ENCODE assay signal across 34 cellular contexts in the genomic region with DNA sequence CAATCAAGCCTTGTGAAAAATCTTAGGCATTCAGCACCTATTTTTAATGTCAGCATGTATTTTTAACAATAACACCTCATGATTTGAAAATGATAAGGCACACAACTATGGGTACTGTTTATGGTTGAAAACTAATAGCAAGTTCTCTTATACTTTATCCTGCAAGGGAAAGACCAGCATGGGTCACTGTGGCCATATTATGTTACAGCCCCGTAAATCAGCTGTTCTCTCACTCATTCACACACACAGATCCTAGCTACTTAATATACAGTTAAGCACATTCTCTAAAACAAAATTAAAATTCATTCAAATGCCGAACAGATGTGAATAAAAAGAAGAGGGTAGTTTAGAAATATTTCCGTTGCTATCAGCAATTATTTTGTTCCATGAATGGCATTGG.
"Had no signal": no experiment of that assay in that cellular context is flagged by ENCODE, and none has a peak within 500 bp of the region (broad histone marks: within the 10 kb centered on the region; RNA-seq: fewer than 3 reads in every experiment).

No MANE protein-coding gene starts in this region.

- H3K27me3 ChIP-seq: adrenal gland, brain microvascular endothelial cell, Peyer's patch had no signal

- H3K4me2 ChIP-seq: KMS-11 had no signal

- H3K4me1 ChIP-seq: adrenal gland, Peyer's patch had no signal

- H3K4me3 ChIP-seq: adrenal gland, Peyer's patch had no signal

- H3K9me3 Mint-ChIP-seq: activated B cell treated with CpG ODN at 0.5 μM for 24 hours; activated naive CD4-positive, alpha-beta T cell treated with anti-CD3 and anti-CD28 coated beads for 36 hours; activated naive CD4-positive, alpha-beta T cell treated with anti-CD3 and anti-CD28 coated beads, Interleukin-2, amount 50 U/mL, for 72 hours; activated T-cell treated with anti-CD3 and anti-CD28 coated beads, Interleukin-2, amount 50 U/mL, for 24 hours; activated T-helper 2 cell treated with anti-CD3 and anti-CD28 coated beads, Interferon-gamma antibody, Interleukin-2, Interleukin-4, amounts not matched to agents 10 μg/mL and 5 μg/mL and 100 μg/mL, durations not matched to agents 14 hours and 24 hours and 36 hours had no signal

- H3K9me3 ChIP-seq: adrenal gland, Peyer's patch had no signal

- H3K9ac ChIP-seq: KMS-11 had no signal

- H3K36me3 Mint-ChIP-seq: activated naive CD4-positive, alpha-beta T cell treated with anti-CD3 and anti-CD28 coated beads, Interleukin-2, amount 50 U/mL, for 72 hours had no signal

- H3K27ac ChIP-seq: adrenal gland, brain microvascular endothelial cell, KMS-11, Peyer's patch, VCaP had no signal

- ATAC-seq: activated CD8-positive, alpha-beta T cell treated with anti-CD3 and anti-CD28 coated beads, Interleukin-2, amount 10 ng/mL, durations not matched to agents 7 days and 5 days; activated naive CD4-positive, alpha-beta T cell treated with anti-CD3 and anti-CD28 coated beads, Interleukin-2, amount 50 U/mL, for 72 hours; PC-3 had no signal

- H3K27ac Mint-ChIP-seq: activated B cell treated with CpG ODN at 0.5 μM for 24 hours; activated CD8-positive, alpha-beta T cell treated with anti-CD3 and anti-CD28 coated beads, Interleukin-2, amount 10 ng/mL, durations not matched to agents 7 days and 5 days; activated naive CD4-positive, alpha-beta T cell treated with anti-CD3 and anti-CD28 coated beads for 36 hours; activated naive CD4-positive, alpha-beta T cell treated with anti-CD3 and anti-CD28 coated beads, Interleukin-2, amount 50 U/mL, for 72 hours; activated T-cell treated with anti-CD3 and anti-CD28 coated beads, Interleukin-2, amount 50 U/mL, for 24 hours; activated T-helper 2 cell treated with anti-CD3 and anti-CD28 coated beads, Interferon-gamma antibody, Interleukin-2, Interleukin-4, amounts not matched to agents 10 μg/mL and 5 μg/mL and 100 μg/mL, durations not matched to agents 14 hours and 24 hours and 36 hours had no signal

- H3K4me3 Mint-ChIP-seq: activated B cell treated with CpG ODN at 0.5 μM for 24 hours; activated CD8-positive, alpha-beta T cell treated with anti-CD3 and anti-CD28 coated beads, Interleukin-2, amount 10 ng/mL, durations not matched to agents 7 days and 5 days; activated naive CD4-positive, alpha-beta T cell treated with anti-CD3 and anti-CD28 coated beads for 36 hours; activated T-cell treated with anti-CD3 and anti-CD28 coated beads, Interleukin-2, amount 50 U/mL, for 24 hours had no signal

- H3K36me3 ChIP-seq: adrenal gland, brain microvascular endothelial cell, Peyer's patch had no signal

- DNase-seq: activated B cell treated with CpG ODN at 0.5 μM for 24 hours; activated CD4-positive, alpha-beta T cell treated with anti-CD3 and anti-CD28 coated beads for 48 hours; activated CD4-positive, alpha-beta T cell treated with anti-CD3 and anti-CD28 coated beads, Interleukin-2, amount 50 U/mL, for 48 hours; activated CD4-positive, CD25-positive, alpha-beta regulatory T cell treated with anti-CD3 and anti-CD28 coated beads, Interleukin-2, amount 50 U/mL, for 72 hours; activated CD8-positive, alpha-beta T cell treated with anti-CD3 and anti-CD28 coated beads, Interleukin-2, amount 10 ng/mL, durations not matched to agents 7 days and 5 days; activated gamma-delta T cell treated with Interleukin-2 at 50 U/mL for 16 hours; activated naive CD4-positive, alpha-beta T cell treated with anti-CD3 and anti-CD28 coated beads for 36 hours; activated T-cell treated with anti-CD3 and anti-CD28 coated beads, Interleukin-2, amount 50 U/mL, for 24 hours; adrenal gland; anterior cingulate cortex; brain microvascular endothelial cell; central memory CD4-positive, alpha-beta T cell; NCI-H1092 treated with DMSO at 0.1 percent for 48 hours; NCI-H1417; NCI-H146; NCI-H187; NCI-H2029 treated with DMSO at 0.1 percent for 48 hours; NCI-H2107; NCI-H2171; NCI-H510A; NCI-H748 treated with DMSO at 0.1 percent for 48 hours; NK-92 treated with Interleukin-12 subunit alpha and Interleukin-12 subunit beta, amount 100 ng/mL, for 24 hours; PC-3; Peyer's patch; RPMI8226; SHP77 treated with DMSO at 0.1 percent for 48 hours; SW 1271; T-helper 1 cell; T-helper 2 cell; T-helper 9 cell had no signal
